9 cellular contexts compared by ENCODE assay signal in the genomic region with DNA sequence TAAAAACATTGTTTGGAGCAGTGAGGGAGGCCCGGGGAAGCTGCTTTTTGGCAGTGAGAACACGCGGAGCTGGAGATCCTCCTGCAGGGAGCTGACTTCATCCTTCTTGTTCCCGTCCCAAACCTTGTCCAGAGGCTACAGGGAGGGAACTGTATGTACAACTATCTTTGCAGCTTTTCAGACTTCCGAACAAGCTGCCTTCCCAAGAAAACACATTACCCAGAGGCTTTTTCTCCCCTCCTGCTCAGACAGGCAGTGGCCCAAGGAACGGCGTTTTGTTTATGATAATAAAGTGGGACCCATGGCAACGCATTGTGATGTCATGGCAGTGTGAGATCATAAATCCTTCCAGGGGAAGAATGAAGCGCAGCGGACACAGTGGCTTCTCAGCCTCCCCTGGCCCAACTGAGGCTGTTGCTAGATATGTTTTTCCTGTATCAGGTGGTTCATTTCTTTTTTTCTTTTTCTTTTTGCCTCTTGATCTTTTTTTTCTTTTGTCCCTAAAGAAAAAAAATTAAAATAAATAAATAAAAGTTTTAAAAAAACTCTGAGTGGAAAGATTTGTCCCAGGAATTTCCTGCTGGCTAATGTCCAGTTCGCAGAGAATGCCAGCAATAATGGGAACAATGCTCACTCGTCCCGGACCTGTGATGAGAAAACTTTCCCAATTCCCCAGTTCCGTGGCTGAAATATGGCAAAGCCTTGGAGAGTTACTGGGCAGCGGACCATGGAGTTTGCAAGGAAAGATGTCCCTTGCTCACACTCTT.
DNase-seq lines count a peak whose midpoint lies in the region; ATAC-seq and TF ChIP-seq lines count a peak whose summit lies in the region.
"Had no signal": no experiment of that assay in that cellular context is flagged by ENCODE, and none has a peak within 500 bp of the region (broad histone marks: within the 10 kb centered on the region; RNA-seq: fewer than 3 reads in every experiment).

No MANE protein-coding gene starts in this region.

- WGBS in testis, 2 donors, result 31% methylated on average over 15 of the region's 15 CpGs

- DNase-seq in NCI-H2196 (lab: John Stamatoyannopoulos, UW; ENCODE audit: unreplicated experiment) (peak; percentile 29), NCI-H2196 treated with DMSO at 0.1 percent for 48 hours (lab: John Stamatoyannopoulos, UW; ENCODE audit: unreplicated experiment) (no peak), MCF 10A (ENCODE audit: unreplicated experiment) (peak; percentile 83), left kidney (ENCODE audit: low read depth, low spot score) (peak; percentile 97), testis (peak; percentile 84), D341Med (ENCODE audit: low spot score) (no peak)
- DNase-seq in stimulated activated naive CD8-positive, alpha-beta T cell treated with anti-CD3 and anti-CD28 coated beads, Interleukin-15, amount 100 ng/mL, for 72 hours, result no peak
- DNase-seq: CD4-positive, CD25-positive, alpha-beta regulatory T cell had no signal

- H3K27me3 ChIP-seq in testis, result no peaks in the 10 kb centered on the region

- peak overlapping the region; percentile 20 to 63 for H3K27ac ChIP-seq in testis

- no peak for TF ChIP-seq POLR2A in testis (IDR thresholded peaks at IDR 0.05)

- H3K27ac Mint-ChIP-seq in MCF 10A (ENCODE audit: low read depth, unreplicated experiment), result peak overlapping the region; percentile 40
- no peak overlapping the region for H3K27ac Mint-ChIP-seq in stimulated activated naive CD8-positive, alpha-beta T cell treated with anti-CD3 and anti-CD28 coated beads, Interleukin-15, amount 100 ng/mL, for 72 hours
- H3K27ac Mint-ChIP-seq: CD4-positive, CD25-positive, alpha-beta regulatory T cell had no signal

- CTCF ChIA-PET in MCF 10A (lab: Yijun Ruan, JAX), result interaction anchor here (1.0 kb wide), 1 partner anchor 22 kb away, joined by 3 read pairs; no protein-coding TSS in a partner anchor

- no peaks in the 10 kb centered on the region for H3K27me3 Mint-ChIP-seq in MCF 10A (ENCODE audit: insufficient read depth, unreplicated experiment)
- no peaks in the 10 kb centered on the region for H3K27me3 Mint-ChIP-seq in stimulated activated naive CD8-positive, alpha-beta T cell treated with anti-CD3 and anti-CD28 coated beads, Interleukin-15, amount 100 ng/mL, for 72 hours
- H3K27me3 Mint-ChIP-seq: CD4-positive, CD25-positive, alpha-beta regulatory T cell had no signal

- no peak for TF ChIP-seq CTCF in MCF 10A (IDR thresholded peaks at IDR 0.05; ENCODE audit: unreplicated experiment)
- TF ChIP-seq CTCF in testis (IDR thresholded peaks at IDR 0.05), result no peak

- H3K36me3 ChIP-seq in testis (ENCODE audit: low read depth, missing control alignments), result no peaks in the 10 kb centered on the region

- H3K4me3 ChIP-seq in testis, result no peak overlapping the region

- BruUV-seq in MCF 10A (replicated peaks; lab: Mats Ljungman, UMichigan), result no TSS peak

- H3K9me3 ChIP-seq in testis, result no peaks in the 10 kb centered on the region

- H3K4me3 Mint-ChIP-seq in MCF 10A (ENCODE audit: unreplicated experiment), result peak overlapping the region; percentile 6
- no peak overlapping the region for H3K4me3 Mint-ChIP-seq in stimulated activated naive CD8-positive, alpha-beta T cell treated with anti-CD3 and anti-CD28 coated beads, Interleukin-15, amount 100 ng/mL, for 72 hours
- H3K4me3 Mint-ChIP-seq: CD4-positive, CD25-positive, alpha-beta regulatory T cell had no signal

- no peak for ATAC-seq in stimulated activated naive CD8-positive, alpha-beta T cell treated with anti-CD3 and anti-CD28 coated beads, Interleukin-15, amount 100 ng/mL, for 72 hours
- no peak for ATAC-seq in GM19351 (IDR thresholded peaks at IDR 0.05; ENCODE audit: unreplicated experiment)

- intact Hi-C loops in MCF 10A (cut with micrococcal nuclease) (no loop called here), testis (cut with DNase I; ENCODE audit: low total_unique reads) (no loop called here)

- H3K36me3 Mint-ChIP-seq in MCF 10A (ENCODE audit: insufficient read depth, unreplicated experiment), result peaks cover 5% of the 10 kb centered on the region
- H3K36me3 Mint-ChIP-seq: CD4-positive, CD25-positive, alpha-beta regulatory T cell had no signal

- H3K4me1 ChIP-seq in testis, result peaks cover 18% of the 10 kb centered on the region

- H3K4me1 Mint-ChIP-seq in MCF 10A (ENCODE audit: insufficient read depth, unreplicated experiment), result peaks cover 17% of the 10 kb centered on the region
- no peaks in the 10 kb centered on the region for H3K4me1 Mint-ChIP-seq in stimulated activated naive CD8-positive, alpha-beta T cell treated with anti-CD3 and anti-CD28 coated beads, Interleukin-15, amount 100 ng/mL, for 72 hours
- H3K4me1 Mint-ChIP-seq: CD4-positive, CD25-positive, alpha-beta regulatory T cell had no signal

- POLR2A ChIA-PET in MCF 10A (lab: Yijun Ruan, JAX), result interaction anchor here (0.8 kb wide), 1 partner anchor 12 kb away, joined by 3 read pairs; no protein-coding TSS in a partner anchor

- H3K9me3 Mint-ChIP-seq in MCF 10A (ENCODE audit: unreplicated experiment), result no peaks in the 10 kb centered on the region
- no peaks in the 10 kb centered on the region for H3K9me3 Mint-ChIP-seq in stimulated activated naive CD8-positive, alpha-beta T cell treated with anti-CD3 and anti-CD28 coated beads, Interleukin-15, amount 100 ng/mL, for 72 hours
- H3K9me3 Mint-ChIP-seq: CD4-positive, CD25-positive, alpha-beta regulatory T cell had no signal

Comparison
In these comparisons a context has a peak if more than half of its experiments do, and no peak if none do; other contexts are left out.
1. DNase-seq: peak in NCI-H2196 (single experiment), MCF 10A (single experiment), left kidney (single experiment) and testis (single experiment); none in NCI-H2196 treated with DMSO at 0.1 percent for 48 hours (single experiment), D341Med (single experiment) and stimulated activated naive CD8-positive, alpha-beta T cell treated with anti-CD3 and anti-CD28 coated beads, Interleukin-15, amount 100 ng/mL, for 72 hours (0 of 2).